1 cellular context compared by ENCODE assay signal in the genomic region with DNA sequence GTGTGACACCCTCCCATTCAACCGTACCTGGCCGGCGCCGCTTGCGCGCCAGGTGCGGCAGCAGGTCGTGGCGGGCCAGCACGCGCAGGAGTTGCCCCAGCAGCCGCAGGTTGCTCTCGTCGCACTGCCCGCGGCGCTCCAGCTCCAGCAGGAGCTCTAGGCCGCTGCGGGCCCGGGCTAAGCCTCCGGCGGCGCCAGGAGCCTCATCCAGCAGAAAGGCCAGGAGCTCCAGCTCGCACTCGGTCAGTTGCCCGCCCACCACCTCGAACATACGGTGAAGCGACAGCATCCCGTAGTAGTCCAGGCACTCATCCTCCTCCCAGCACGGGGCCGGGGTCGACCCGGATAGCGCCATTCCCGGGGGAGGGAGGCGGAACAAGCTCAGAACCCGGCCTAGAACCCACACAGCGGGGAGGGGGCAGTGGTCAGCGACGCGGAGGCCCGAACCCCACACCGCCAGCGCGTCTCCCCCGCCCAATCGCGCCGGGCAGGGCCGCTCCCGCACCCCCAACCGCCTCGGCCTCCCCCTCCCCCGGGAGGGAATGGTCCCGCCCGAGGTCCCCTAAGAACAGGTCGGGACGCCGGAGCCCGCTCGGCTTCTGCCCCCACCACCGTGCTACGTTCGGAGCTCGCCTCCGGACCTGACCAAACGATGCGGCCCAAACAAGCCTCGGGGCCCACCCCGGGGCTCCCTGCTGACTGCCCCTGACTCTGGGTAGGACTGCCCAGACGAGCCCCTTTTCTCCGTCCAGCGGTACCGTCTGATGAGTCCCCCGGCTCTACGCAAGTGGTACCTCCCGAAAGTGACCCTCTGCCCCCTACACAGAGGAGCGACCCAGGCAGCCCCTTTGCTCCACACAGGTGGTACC.
TF ChIP-seq lines count a peak whose summit lies in the region.

No MANE protein-coding gene starts in this region.

TF ChIP-seq in WTC11, 78 proteins besides CTCF, POLR2A, EP300 and RAD21:
- TF ChIP-seq, protein P1, sequence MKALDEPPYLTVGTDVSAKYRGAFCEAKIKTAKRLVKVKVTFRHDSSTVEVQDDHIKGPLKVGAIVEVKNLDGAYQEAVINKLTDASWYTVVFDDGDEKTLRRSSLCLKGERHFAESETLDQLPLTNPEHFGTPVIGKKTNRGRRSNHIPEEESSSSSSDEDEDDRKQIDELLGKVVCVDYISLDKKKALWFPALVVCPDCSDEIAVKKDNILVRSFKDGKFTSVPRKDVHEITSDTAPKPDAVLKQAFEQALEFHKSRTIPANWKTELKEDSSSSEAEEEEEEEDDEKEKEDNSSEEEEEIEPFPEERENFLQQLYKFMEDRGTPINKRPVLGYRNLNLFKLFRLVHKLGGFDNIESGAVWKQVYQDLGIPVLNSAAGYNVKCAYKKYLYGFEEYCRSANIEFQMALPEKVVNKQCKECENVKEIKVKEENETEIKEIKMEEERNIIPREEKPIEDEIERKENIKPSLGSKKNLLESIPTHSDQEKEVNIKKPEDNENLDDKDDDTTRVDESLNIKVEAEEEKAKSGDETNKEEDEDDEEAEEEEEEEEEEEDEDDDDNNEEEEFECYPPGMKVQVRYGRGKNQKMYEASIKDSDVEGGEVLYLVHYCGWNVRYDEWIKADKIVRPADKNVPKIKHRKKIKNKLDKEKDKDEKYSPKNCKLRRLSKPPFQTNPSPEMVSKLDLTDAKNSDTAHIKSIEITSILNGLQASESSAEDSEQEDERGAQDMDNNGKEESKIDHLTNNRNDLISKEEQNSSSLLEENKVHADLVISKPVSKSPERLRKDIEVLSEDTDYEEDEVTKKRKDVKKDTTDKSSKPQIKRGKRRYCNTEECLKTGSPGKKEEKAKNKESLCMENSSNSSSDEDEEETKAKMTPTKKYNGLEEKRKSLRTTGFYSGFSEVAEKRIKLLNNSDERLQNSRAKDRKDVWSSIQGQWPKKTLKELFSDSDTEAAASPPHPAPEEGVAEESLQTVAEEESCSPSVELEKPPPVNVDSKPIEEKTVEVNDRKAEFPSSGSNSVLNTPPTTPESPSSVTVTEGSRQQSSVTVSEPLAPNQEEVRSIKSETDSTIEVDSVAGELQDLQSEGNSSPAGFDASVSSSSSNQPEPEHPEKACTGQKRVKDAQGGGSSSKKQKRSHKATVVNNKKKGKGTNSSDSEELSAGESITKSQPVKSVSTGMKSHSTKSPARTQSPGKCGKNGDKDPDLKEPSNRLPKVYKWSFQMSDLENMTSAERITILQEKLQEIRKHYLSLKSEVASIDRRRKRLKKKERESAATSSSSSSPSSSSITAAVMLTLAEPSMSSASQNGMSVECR (CRISPR knock-in tag; IDR thresholded peaks at IDR 0.05; ENCODE audit: borderline replicate concordance): 0 out of 2 replicates have a peak, but pooled peaks have one; percentile 49
- TF ChIP-seq, protein P2, sequence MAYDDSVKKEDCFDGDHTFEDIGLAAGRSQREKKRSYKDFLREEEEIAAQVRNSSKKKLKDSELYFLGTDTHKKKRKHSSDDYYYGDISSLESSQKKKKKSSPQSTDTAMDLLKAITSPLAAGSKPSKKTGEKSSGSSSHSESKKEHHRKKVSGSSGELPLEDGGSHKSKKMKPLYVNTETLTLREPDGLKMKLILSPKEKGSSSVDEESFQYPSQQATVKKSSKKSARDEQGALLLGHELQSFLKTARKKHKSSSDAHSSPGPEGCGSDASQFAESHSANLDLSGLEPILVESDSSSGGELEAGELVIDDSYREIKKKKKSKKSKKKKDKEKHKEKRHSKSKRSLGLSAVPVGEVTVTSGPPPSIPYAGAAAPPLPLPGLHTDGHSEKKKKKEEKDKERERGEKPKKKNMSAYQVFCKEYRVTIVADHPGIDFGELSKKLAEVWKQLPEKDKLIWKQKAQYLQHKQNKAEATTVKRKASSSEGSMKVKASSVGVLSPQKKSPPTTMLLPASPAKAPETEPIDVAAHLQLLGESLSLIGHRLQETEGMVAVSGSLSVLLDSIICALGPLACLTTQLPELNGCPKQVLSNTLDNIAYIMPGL (CRISPR knock-in tag; IDR thresholded peaks at IDR 0.05): no peak
- TF ChIP-seq SOX15 (CRISPR knock-in tag; IDR thresholded peaks at IDR 0.05) (no peak), ZNF232 (CRISPR knock-in tag; IDR thresholded peaks at IDR 0.05) (no peak), ZNF416 (CRISPR knock-in tag; IDR thresholded peaks at IDR 0.05) (0 out of 2 replicates have a peak, but pooled peaks have one; percentile 48)
- TF ChIP-seq, protein P3, sequence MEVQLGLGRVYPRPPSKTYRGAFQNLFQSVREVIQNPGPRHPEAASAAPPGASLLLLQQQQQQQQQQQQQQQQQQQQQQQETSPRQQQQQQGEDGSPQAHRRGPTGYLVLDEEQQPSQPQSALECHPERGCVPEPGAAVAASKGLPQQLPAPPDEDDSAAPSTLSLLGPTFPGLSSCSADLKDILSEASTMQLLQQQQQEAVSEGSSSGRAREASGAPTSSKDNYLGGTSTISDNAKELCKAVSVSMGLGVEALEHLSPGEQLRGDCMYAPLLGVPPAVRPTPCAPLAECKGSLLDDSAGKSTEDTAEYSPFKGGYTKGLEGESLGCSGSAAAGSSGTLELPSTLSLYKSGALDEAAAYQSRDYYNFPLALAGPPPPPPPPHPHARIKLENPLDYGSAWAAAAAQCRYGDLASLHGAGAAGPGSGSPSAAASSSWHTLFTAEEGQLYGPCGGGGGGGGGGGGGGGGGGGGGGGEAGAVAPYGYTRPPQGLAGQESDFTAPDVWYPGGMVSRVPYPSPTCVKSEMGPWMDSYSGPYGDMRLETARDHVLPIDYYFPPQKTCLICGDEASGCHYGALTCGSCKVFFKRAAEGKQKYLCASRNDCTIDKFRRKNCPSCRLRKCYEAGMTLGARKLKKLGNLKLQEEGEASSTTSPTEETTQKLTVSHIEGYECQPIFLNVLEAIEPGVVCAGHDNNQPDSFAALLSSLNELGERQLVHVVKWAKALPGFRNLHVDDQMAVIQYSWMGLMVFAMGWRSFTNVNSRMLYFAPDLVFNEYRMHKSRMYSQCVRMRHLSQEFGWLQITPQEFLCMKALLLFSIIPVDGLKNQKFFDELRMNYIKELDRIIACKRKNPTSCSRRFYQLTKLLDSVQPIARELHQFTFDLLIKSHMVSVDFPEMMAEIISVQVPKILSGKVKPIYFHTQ (CRISPR knock-in tag; IDR thresholded peaks at IDR 0.05): no peak
- TF ChIP-seq, protein P4, sequence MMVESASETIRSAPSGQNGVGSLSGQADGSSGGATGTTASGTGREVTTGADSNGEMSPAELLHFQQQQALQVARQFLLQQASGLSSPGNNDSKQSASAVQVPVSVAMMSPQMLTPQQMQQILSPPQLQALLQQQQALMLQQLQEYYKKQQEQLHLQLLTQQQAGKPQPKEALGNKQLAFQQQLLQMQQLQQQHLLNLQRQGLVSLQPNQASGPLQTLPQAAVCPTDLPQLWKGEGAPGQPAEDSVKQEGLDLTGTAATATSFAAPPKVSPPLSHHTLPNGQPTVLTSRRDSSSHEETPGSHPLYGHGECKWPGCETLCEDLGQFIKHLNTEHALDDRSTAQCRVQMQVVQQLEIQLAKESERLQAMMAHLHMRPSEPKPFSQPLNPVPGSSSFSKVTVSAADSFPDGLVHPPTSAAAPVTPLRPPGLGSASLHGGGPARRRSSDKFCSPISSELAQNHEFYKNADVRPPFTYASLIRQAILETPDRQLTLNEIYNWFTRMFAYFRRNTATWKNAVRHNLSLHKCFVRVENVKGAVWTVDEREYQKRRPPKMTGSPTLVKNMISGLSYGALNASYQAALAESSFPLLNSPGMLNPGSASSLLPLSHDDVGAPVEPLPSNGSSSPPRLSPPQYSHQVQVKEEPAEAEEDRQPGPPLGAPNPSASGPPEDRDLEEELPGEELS (CRISPR knock-in tag; IDR thresholded peaks at IDR 0.05): peak; percentile 25; the same call in 1 of the 2 replicates
- TF ChIP-seq, protein P5, sequence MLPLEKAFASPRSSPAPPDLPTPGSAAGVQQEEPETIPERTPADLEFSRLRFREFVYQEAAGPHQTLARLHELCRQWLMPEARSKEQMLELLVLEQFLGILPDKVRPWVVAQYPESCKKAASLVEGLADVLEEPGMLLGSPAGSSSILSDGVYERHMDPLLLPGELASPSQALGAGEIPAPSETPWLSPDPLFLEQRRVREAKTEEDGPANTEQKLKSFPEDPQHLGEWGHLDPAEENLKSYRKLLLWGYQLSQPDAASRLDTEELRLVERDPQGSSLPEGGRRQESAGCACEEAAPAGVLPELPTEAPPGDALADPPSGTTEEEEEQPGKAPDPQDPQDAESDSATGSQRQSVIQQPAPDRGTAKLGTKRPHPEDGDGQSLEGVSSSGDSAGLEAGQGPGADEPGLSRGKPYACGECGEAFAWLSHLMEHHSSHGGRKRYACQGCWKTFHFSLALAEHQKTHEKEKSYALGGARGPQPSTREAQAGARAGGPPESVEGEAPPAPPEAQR (CRISPR knock-in tag; IDR thresholded peaks at IDR 0.05): no peak
- TF ChIP-seq, protein P6, sequence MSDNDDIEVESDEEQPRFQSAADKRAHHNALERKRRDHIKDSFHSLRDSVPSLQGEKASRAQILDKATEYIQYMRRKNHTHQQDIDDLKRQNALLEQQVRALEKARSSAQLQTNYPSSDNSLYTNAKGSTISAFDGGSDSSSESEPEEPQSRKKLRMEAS (CRISPR knock-in tag; IDR thresholded peaks at IDR 0.05): peak; percentile 58; the same call in 1 of the 2 replicates
